8 cellular contexts compared by ENCODE assay signal in the genomic region with DNA sequence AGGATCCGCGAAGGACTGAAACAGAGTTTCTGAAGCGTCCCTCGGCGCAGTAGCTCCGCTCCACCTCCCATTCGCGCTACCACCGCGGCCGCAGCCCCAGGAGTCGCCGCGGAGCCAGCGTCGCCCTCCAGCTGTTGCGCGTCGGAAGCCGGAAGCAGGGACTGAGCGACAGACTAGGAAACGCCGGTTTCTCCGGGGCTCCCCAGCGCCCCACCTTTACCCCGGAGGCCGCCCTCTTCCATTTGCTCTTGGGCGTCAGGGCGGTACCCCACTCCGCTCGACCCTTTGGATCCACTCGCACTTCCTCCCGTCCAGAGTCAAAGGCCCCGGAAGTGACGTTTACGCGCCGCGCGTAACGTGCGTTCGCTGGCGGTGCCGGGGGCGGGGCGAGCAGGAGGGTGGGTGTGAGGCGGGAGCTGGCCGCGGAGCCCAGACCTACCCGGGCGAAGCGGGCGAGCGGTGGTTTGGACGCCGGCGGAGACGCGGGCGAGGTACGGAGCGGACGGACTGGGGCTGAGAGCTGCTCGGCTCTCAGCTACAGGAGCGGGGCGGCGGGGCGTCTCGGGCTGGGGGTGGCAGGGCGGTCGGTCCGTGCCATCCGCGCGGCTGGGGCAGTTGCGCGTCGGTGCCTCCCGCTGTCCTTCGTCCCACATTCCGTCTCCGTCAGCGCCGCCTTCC. TPM values are rescaled to one million over a fixed set of nuclear protein-coding genes. Genes with fewer than 3 reads are reported as not detected.
DNase-seq lines count a peak whose midpoint lies in the region; ATAC-seq and TF ChIP-seq lines count a peak whose summit lies in the region.

Gene RABGEF1, plus strand, starts transcription at position 432 of the 678 bp plus-strand sequence. CDS start 31,167 bp downstream, outside the sequence.

- peak; percentile 76 for ATAC-seq in HG02884 (IDR thresholded peaks at IDR 0.05; ENCODE audit: unreplicated experiment)
- ATAC-seq in heart left ventricle, result peak; percentile 97 to 99 (median 97)

- peaks cover 7 to 9% of the 10 kb centered on the region in 2 donors for H3K4me1 ChIP-seq in adrenal gland (replicated peaks in 1 of 2)
- peaks cover 0 to 35% (median 15%) of the 10 kb centered on the region in 12 donors for H3K4me1 ChIP-seq in heart left ventricle
- H3K4me1 ChIP-seq in transverse colon, result peaks cover 3 to 29% (median 22%) of the 10 kb centered on the region in 4 donors

- H3K4me3 ChIP-seq in adrenal gland, result peak within 1 kb of the TSS; percentile 10 to 99 (median 89)
- H3K4me3 ChIP-seq in heart left ventricle, result peak within 1 kb of the TSS; percentile 65 to 100 (median 96)
- peak within 1 kb of the TSS; percentile 79 to 100 (median 85) for H3K4me3 ChIP-seq in transverse colon

- 0 to 2% (median 1%) methylated on average over 26 to 85 of the region's 85 CpGs for WGBS in adrenal gland, 4 donors
- WGBS in heart left ventricle, 4 donors, result 0 to 2% (median 0%) methylated on average over 18 to 85 of the region's 85 CpGs
- 0% methylated on average over 55 of the region's 85 CpGs; no CpG with 5 or more reads in 1 of the 2 donors for WGBS in transverse colon (ENCODE audit: low coverage in 1 of 2), 2 donors

- in situ Hi-C loops in transverse colon (cut with MboI; ENCODE audit: low pct_ligation_motif_present in 1 of 4, low pct_unique_long_range_greater_than_20kb in 1 of 4, low sequenced_read_pairs in 3 of 4), result no loop called here

- DNase-seq in NCI-H146 treated with DMSO at 0.1 percent for 48 hours (lab: John Stamatoyannopoulos, UW; ENCODE audit: unreplicated experiment) (peak; percentile 82), T-helper 1 cell (peak; percentile 93 to 97 (median 96)), adrenal gland (peak; percentile 96 to 99 (median 98)), heart left ventricle (peak; percentile 98 to 99 (median 99)), pons (ENCODE audit: low spot score) (peak; percentile 96), transverse colon (peak; percentile 99)

- H3K36me3 ChIP-seq in adrenal gland (replicated peaks in 1 of 2) (no peaks in the 10 kb centered on the region), heart left ventricle (peaks cover 0 to 15% (median 0%) of the 10 kb centered on the region in 9 donors), transverse colon (no peaks in the 10 kb centered on the region)

- TF ChIP-seq POLR2A in GM15510 (IDR thresholded peaks at IDR 0.05; ENCODE audit: borderline replicate concordance, extremely low read depth, insufficient read length), result peak; percentile 80
- TF ChIP-seq POLR2A in adrenal gland (IDR thresholded peaks at IDR 0.05), result peak; percentile 94 to 98
- peak; percentile 41 to 92 for TF ChIP-seq POLR2A in heart left ventricle (IDR thresholded peaks at IDR 0.05)
- TF ChIP-seq POLR2A in transverse colon (IDR thresholded peaks at IDR 0.05), result peak; percentile 97

- H3K27ac ChIP-seq in adrenal gland, result peak within 1 kb of the TSS; percentile 97 to 100 (median 99)
- peak within 1 kb of the TSS; percentile 88 to 100 (median 94) for H3K27ac ChIP-seq in heart left ventricle
- peak within 1 kb of the TSS; percentile 94 to 98 (median 98) for H3K27ac ChIP-seq in transverse colon

- TF ChIP-seq EP300 in transverse colon (IDR thresholded peaks at IDR 0.05; ENCODE audit: low read depth), result no peak

- no peaks in the 10 kb centered on the region for H3K27me3 ChIP-seq in adrenal gland
- H3K27me3 ChIP-seq in heart left ventricle, result no peaks in the 10 kb centered on the region
- no peaks in the 10 kb centered on the region for H3K27me3 ChIP-seq in transverse colon

- H3K9me3 ChIP-seq in adrenal gland (replicated peaks in 1 of 3) (peaks cover 0 to 5% (median 0%) of the 10 kb centered on the region in 3 donors), heart left ventricle (peaks cover 0 to 13% (median 6%) of the 10 kb centered on the region in 12 donors), transverse colon (no peaks in the 10 kb centered on the region)

- no peak for TF ChIP-seq CTCF in adrenal gland (IDR thresholded peaks at IDR 0.05)
- peak in 2 of 12 donors; percentile 9 to 18 for TF ChIP-seq CTCF in heart left ventricle (IDR thresholded peaks at IDR 0.05)
- TF ChIP-seq CTCF in transverse colon (IDR thresholded peaks at IDR 0.05), result peak in 1 of 5 experiments; percentile 5

- intact Hi-C loops in adrenal gland (cut with DNase I), result no loop called here
- intact Hi-C loops in heart left ventricle (cut with DNase I), result loop anchor here in 4 of 10 donors (1.0 to 10.0 kb wide), 7 partner anchors 54 to 104 kb away; no protein-coding TSS in a partner anchor
- intact Hi-C loops in transverse colon (cut with DNase I; ENCODE audit: low total_unique reads), result loop anchor here (10.0 kb wide), 1 partner anchor 186 kb away; no protein-coding TSS in a partner anchor

RNA-seq across cellular contexts. Expression of gene RABGEF1, which starts in this region (rescaled TPM):
- total RNA-seq in adrenal gland, result 10 to 100 TPM; 27.9 to 50.2 (median 34.1) TPM
- 10 to 100 TPM; 23.6 to 39.1 (median 23.6) TPM for polyA plus RNA-seq in adrenal gland
- total RNA-seq in heart left ventricle, result 10 to 100 TPM; 14.8 to 21.2 (median 19.6) TPM
- 10 to 100 TPM in 1 of 2 donors, 1 to 10 TPM in 1; 5.7 to 15.8 TPM for polyA plus RNA-seq in heart left ventricle
- total RNA-seq in transverse colon, result 10 to 100 TPM; 12.7 to 32.9 (median 30.4) TPM

Comparison
In these comparisons a context has a peak if more than half of its experiments do, and no peak if none do; other contexts are left out.
1. Peak in every context shown above with its lines: DNase-seq, ATAC-seq, H3K4me3 ChIP-seq and H3K27ac ChIP-seq.